1 cellular context compared by ENCODE assay signal in the genomic region with DNA sequence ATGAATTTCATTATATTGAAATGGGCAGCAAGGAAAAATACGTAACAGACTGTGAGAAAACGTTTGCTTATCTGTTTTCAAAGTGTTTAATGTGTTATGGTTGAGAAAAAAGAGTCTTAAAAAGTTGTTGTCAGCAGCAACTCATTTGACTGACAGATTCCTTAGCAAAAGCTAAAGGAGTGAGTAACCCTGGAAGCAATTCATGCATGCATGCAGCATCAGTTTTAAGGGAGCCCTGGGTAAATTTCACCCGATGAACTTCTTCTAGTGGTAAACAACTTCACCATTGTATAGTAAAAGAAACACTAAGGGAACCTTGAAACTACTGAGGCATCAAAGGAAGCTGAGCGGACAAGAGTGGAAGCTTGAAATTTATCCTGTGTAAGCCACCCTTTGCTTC.
TF ChIP-seq lines count a peak whose summit lies in the region.

No MANE protein-coding gene starts in this region.

TF ChIP-seq in HepG2, 621 proteins besides CTCF, POLR2A, EP300 and RAD21 (continued from another document):
- no peak for TF ChIP-seq ELK4 (CRISPR knock-in tag; IDR thresholded peaks at IDR 0.05; ENCODE audit: borderline replicate concordance)
- no peak for TF ChIP-seq ZNF781 (CRISPR knock-in tag; IDR thresholded peaks at IDR 0.05; ENCODE audit: borderline replicate concordance, not compliant biosample characterization)
- no peak for TF ChIP-seq ELF3 (CRISPR knock-in tag; IDR thresholded peaks at IDR 0.05)
- TF ChIP-seq KAT8 (CRISPR knock-in tag; IDR thresholded peaks at IDR 0.05): no peak
- TF ChIP-seq ZNF609 (CRISPR knock-in tag; IDR thresholded peaks at IDR 0.05; ENCODE audit: borderline replicate concordance): no peak
- TF ChIP-seq, protein P1, sequence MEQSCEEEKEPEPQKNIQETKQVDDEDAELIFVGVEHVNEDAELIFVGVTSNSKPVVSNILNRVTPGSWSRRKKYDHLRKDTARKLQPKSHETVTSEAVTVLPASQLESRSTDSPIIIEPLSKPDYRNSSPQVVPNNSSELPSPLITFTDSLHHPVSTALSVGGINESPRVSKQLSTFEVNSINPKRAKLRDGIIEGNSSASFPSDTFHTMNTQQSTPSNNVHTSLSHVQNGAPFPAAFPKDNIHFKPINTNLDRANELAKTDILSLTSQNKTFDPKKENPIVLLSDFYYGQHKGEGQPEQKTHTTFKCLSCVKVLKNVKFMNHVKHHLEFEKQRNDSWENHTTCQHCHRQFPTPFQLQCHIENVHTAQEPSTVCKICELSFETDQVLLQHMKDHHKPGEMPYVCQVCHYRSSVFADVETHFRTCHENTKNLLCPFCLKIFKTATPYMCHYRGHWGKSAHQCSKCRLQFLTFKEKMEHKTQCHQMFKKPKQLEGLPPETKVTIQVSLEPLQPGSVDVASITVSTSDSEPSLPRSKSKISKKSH (CRISPR knock-in tag; IDR thresholded peaks at IDR 0.05; ENCODE audit: borderline replicate concordance): no peak
